In the genomic region with DNA sequence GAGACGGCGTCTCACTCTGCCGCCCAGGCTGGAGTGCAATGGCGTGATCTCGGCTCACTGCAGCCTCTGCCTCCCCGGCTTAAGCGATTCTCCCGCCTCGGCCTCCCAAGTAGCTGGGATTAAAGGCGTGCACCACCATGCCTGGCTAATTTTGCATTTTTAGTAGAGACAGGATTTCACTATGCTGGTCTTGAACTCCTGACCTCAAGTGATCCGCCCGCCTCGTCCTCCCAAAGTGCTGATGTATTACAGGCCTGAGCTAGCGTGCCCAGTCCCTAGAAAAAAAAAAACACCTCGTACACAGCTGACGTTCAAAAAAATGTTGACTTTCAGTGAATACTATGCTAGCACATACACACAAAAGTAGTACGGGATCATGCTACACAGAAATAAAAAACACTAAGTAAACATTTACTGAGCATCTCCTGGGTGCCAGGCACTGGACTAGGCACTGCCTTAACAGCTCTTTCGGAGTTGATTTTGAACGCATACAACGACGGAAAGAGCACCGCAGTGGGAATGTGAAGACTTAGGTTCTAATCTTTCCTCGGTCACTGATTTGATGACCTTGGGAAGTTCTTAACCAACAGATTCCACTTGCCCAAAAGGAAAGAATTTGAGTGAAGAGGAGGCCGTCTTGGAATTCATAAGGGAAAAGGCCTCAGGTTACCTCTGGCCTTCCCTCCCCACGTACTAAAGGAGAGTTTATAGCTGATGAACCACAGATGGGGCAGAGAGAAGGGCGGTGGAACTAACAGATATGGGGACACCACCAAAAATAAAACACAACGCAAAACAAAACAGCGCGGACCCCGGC, we compare ENCODE assay signal across 1 cellular context.
TF ChIP-seq lines count a peak whose summit lies in the region.

No MANE protein-coding gene starts in this region.

TF ChIP-seq in SK-N-SH, 30 proteins besides CTCF, POLR2A, EP300 and RAD21 (continued from another document):
- TF ChIP-seq, protein P1, sequence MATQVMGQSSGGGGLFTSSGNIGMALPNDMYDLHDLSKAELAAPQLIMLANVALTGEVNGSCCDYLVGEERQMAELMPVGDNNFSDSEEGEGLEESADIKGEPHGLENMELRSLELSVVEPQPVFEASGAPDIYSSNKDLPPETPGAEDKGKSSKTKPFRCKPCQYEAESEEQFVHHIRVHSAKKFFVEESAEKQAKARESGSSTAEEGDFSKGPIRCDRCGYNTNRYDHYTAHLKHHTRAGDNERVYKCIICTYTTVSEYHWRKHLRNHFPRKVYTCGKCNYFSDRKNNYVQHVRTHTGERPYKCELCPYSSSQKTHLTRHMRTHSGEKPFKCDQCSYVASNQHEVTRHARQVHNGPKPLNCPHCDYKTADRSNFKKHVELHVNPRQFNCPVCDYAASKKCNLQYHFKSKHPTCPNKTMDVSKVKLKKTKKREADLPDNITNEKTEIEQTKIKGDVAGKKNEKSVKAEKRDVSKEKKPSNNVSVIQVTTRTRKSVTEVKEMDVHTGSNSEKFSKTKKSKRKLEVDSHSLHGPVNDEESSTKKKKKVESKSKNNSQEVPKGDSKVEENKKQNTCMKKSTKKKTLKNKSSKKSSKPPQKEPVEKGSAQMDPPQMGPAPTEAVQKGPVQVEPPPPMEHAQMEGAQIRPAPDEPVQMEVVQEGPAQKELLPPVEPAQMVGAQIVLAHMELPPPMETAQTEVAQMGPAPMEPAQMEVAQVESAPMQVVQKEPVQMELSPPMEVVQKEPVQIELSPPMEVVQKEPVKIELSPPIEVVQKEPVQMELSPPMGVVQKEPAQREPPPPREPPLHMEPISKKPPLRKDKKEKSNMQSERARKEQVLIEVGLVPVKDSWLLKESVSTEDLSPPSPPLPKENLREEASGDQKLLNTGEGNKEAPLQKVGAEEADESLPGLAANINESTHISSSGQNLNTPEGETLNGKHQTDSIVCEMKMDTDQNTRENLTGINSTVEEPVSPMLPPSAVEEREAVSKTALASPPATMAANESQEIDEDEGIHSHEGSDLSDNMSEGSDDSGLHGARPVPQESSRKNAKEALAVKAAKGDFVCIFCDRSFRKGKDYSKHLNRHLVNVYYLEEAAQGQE (IDR thresholded peaks at IDR 0.05; ENCODE audit: low read depth, low read length), result no peak
- no peak for TF ChIP-seq NFIC (IDR thresholded peaks at IDR 0.05; ENCODE audit: borderline replicate concordance)
- TF ChIP-seq, protein P2, sequence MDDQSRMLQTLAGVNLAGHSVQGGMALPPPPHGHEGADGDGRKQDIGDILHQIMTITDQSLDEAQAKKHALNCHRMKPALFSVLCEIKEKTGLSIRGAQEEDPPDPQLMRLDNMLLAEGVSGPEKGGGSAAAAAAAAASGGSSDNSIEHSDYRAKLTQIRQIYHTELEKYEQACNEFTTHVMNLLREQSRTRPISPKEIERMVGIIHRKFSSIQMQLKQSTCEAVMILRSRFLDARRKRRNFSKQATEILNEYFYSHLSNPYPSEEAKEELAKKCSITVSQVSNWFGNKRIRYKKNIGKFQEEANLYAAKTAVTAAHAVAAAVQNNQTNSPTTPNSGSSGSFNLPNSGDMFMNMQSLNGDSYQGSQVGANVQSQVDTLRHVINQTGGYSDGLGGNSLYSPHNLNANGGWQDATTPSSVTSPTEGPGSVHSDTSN (IDR thresholded peaks at IDR 0.05), result no peak
- no peak for TF ChIP-seq NRF1 (IDR thresholded peaks at IDR 0.05; ENCODE audit: low read depth, low read length)
- TF ChIP-seq RFX5 (IDR thresholded peaks at IDR 0.05; ENCODE audit: low read length), result no peak
- TF ChIP-seq, protein P3, sequence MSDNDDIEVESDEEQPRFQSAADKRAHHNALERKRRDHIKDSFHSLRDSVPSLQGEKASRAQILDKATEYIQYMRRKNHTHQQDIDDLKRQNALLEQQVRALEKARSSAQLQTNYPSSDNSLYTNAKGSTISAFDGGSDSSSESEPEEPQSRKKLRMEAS (IDR thresholded peaks at IDR 0.05; ENCODE audit: low read depth), result no peak
- no peak for TF ChIP-seq GATA2 (CRISPR knock-in tag; IDR thresholded peaks at IDR 0.05)
